ENCODE assay signal across 19 cellular contexts in the genomic region with DNA sequence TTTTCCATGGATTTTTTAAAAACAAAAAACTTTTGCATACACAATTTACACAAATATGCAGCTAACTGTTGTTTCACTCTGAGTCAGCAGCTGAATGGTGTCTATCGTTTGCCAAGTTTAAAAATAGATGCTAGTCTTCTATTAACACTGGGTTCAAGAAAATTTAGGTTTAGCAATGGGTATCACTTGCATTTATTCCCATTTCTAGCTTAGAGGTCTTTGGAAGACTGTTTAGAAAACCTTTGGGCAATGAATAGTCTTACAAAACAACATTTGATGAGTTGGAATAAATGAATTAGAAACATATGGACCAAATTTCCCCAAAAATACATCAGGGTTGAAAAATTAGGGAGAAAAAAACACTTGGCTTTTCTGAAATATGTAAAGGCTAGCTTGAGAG.
A peak's percentile ranks its signal among the peaks of the same experiment; 100 is the strongest.
DNase-seq lines count a peak whose midpoint lies in the region; ATAC-seq and TF ChIP-seq lines count a peak whose summit lies in the region.
"Had no signal": no experiment of that assay in that cellular context is flagged by ENCODE, and none has a peak within 500 bp of the region (broad histone marks: within the 10 kb centered on the region; RNA-seq: fewer than 3 reads in every experiment).

No MANE protein-coding gene starts in this region.

- ATAC-seq in HG02759 (IDR thresholded peaks at IDR 0.05; ENCODE audit: unreplicated experiment), result no peak
- ATAC-seq: CD8-positive, alpha-beta T cell; Panc1 had no signal

- no peak overlapping the region for H2AFZ ChIP-seq in GM23248

- H3K79me2 ChIP-seq in GM23248 (ENCODE audit: insufficient read depth), result no peaks in the 10 kb centered on the region

- H3K27ac ChIP-seq in GM23248, result no peak overlapping the region; the same call in 1 of the 2 replicates
- H3K27ac ChIP-seq in right atrium auricular region, result no peak overlapping the region
- H3K27ac ChIP-seq: BLaER1 had no signal

- no peaks in the 10 kb centered on the region for H3K9me2 ChIP-seq in GM23248 (ENCODE audit: insufficient read depth)

- no peak overlapping the region for H3K4me3 ChIP-seq in GM23248
- H3K4me3 ChIP-seq in cardiac fibroblast (replicated peaks in 1 of 2; ENCODE audit: low read depth in 2 of 2, low read length in 2 of 2), result no peak overlapping the region
- H3K4me3 ChIP-seq in right atrium auricular region, result no peak overlapping the region
- H3K4me3 ChIP-seq: BLaER1, MG63 had no signal

- peaks cover 22% of the 10 kb centered on the region for H3F3A ChIP-seq in GM23248 (ENCODE audit: insufficient read depth)

- H3K36me3 ChIP-seq in GM23248 (ENCODE audit: low read depth), result no peaks in the 10 kb centered on the region
- no peaks in the 10 kb centered on the region for H3K36me3 ChIP-seq in right atrium auricular region
- H3K36me3 ChIP-seq: BLaER1, MG63 had no signal

- H3K9me3 ChIP-seq in GM23248 (ENCODE audit: low read depth) (no peaks in the 10 kb centered on the region), right atrium auricular region (no peaks in the 10 kb centered on the region)
- H3K9me3 ChIP-seq: BLaER1, MG63 had no signal

- no peaks in the 10 kb centered on the region for H3K27me3 ChIP-seq in GM23248 (replicated peaks; ENCODE audit: insufficient read depth)
- no peaks in the 10 kb centered on the region for H3K27me3 ChIP-seq in right atrium auricular region
- H3K27me3 ChIP-seq: BLaER1, MG63 had no signal

- WGBS in GM23248 (ENCODE audit: low coverage in 1 of 2, low lambda C conversion rate in 2 of 2, missing lambda C conversion rate in 2 of 2), 2 experiments, result 0% methylated on average over 1 of the region's 1 CpG

- DNase-seq in GM23248 (peak; percentile 64), cardiac fibroblast (ENCODE audit: low read depth in 2 of 2) (peak; percentile 16 to 52), fibroblast of the conjunctiva (ENCODE audit: low read depth) (peak; percentile 49), right atrium auricular region (ENCODE audit: low spot score) (no peak), NCI-H748 (lab: John Stamatoyannopoulos, UW; ENCODE audit: unreplicated experiment) (no peak), posterior cingulate gyrus (no peak)
- DNase-seq: CD8-positive, alpha-beta T cell; DND-41; GDM1; HFFc6; Karpas-422; MG63; NCI-H1092; NCI-H146; NCI-H2081; NCI-H510A treated with DMSO at 0.1 percent for 48 hours had no signal

- no peak overlapping the region for H3K9ac ChIP-seq in GM23248
- H3K9ac ChIP-seq: BLaER1 had no signal

- H3K4me1 ChIP-seq in GM23248 (ENCODE audit: insufficient read depth) (peaks cover 27% of the 10 kb centered on the region), right atrium auricular region (no peaks in the 10 kb centered on the region)
- H3K4me1 ChIP-seq: BLaER1 had no signal

- in situ Hi-C loops in GM23248 (cut with MboI), result no loop called here

- TF ChIP-seq CTCF in cardiac fibroblast (IDR thresholded peaks at IDR 0.05; ENCODE audit: low read depth, low read length) (no peak), right atrium auricular region (IDR thresholded peaks at IDR 0.05) (no peak)

- H4K20me1 ChIP-seq in GM23248 (ENCODE audit: insufficient read depth), result no peaks in the 10 kb centered on the region
- H4K20me1 ChIP-seq: BLaER1 had no signal

- intact Hi-C loops in posterior cingulate gyrus (cut with DNase I), result no loop called here

- peak overlapping the region; percentile 21 for H3K4me2 ChIP-seq in GM23248 (ENCODE audit: unreplicated experiment)
- H3K4me2 ChIP-seq: BLaER1 had no signal

Comparison
In these comparisons a context has a peak if more than half of its experiments do, and no peak if none do; other contexts are left out.
1. DNase-seq: peak in GM23248 (single experiment), cardiac fibroblast (2 of 2) and fibroblast of the conjunctiva (single experiment); none in right atrium auricular region (single experiment), NCI-H748 (single experiment) and posterior cingulate gyrus (0 of 10).